ENCODE assay signal across 8 cellular contexts in genomic region chr2:207847807-207848544, GRCh38.
A peak's percentile ranks its signal among the peaks of the same experiment; 100 is the strongest.
DNase-seq lines count a peak whose midpoint lies in the region; ATAC-seq and TF ChIP-seq lines count a peak whose summit lies in the region.

No MANE protein-coding gene starts in this region.

- H3K27me3 ChIP-seq in left ventricle myocardium inferior (ENCODE audit: low read depth): no peaks in the 10 kb centered on the region
- H3K27me3 ChIP-seq in spleen (replicated peaks in 1 of 7): no peaks in the 10 kb centered on the region

- H3K27ac ChIP-seq in left ventricle myocardium inferior (replicated peaks) (peak overlapping the region; percentile 58), spleen (peak overlapping the region in 7 of 8 donors; percentile 6 to 57 (median 48))

- no peak for TF ChIP-seq POLR2A in spleen (IDR thresholded peaks at IDR 0.05)

- ATAC-seq in GM21737 (IDR thresholded peaks at IDR 0.05; ENCODE audit: unreplicated experiment): no peak

- TF ChIP-seq CTCF in left ventricle myocardium inferior (IDR thresholded peaks at IDR 0.05; ENCODE audit: borderline replicate concordance) (no peak), spleen (IDR thresholded peaks at IDR 0.05 in 8 of 11, conservative IDR thresholded peaks at IDR 0.05 in 3 of 11) (no peak)

- intact Hi-C loops in left ventricle myocardium inferior (cut with micrococcal nuclease) (no loop called here), spleen (cut with DNase I; ENCODE audit: low total_unique reads) (no loop called here)

- H3K4me1 ChIP-seq in left ventricle myocardium inferior (peaks cover 28% of the 10 kb centered on the region), spleen (peaks cover 0 to 10% (median 7%) of the 10 kb centered on the region in 6 donors)

- H3K9me3 ChIP-seq in left ventricle myocardium inferior (replicated peaks) (no peaks in the 10 kb centered on the region), spleen (no peaks in the 10 kb centered on the region)

- H3K4me3 ChIP-seq in left ventricle myocardium inferior (no peak overlapping the region), spleen (no peak overlapping the region)

- 40 to 51% (median 44%) methylated on average over 4 of the region's 4 CpGs for WGBS in spleen, 5 donors

- H3K36me3 ChIP-seq in left ventricle myocardium inferior: no peaks in the 10 kb centered on the region
- H3K36me3 ChIP-seq in spleen: no peaks in the 10 kb centered on the region

- peak; percentile 28 for DNase-seq in KG1 (lab: John Stamatoyannopoulos, UW)
- peak; percentile 53 to 65 for DNase-seq in SHP77 (lab: John Stamatoyannopoulos, UW)
- DNase-seq in left ventricle myocardium inferior: no peak
- no peak for DNase-seq in spleen
- no peak for DNase-seq in OCI-M2 (lab: John Stamatoyannopoulos, UW; ENCODE audit: unreplicated experiment)
- DNase-seq in activated naive CD4-positive, alpha-beta T cell treated with Interleukin-2 at 50 U/mL for 16 hours: no peak
- no peak for DNase-seq in superior temporal gyrus (ENCODE audit: extremely low spot score)

Comparison
In these comparisons a context has a peak if more than half of its experiments do, and no peak if none do; other contexts are left out.
1. DNase-seq: peak in KG1 (single experiment) and SHP77 (2 of 2); none in left ventricle myocardium inferior (single experiment), spleen (single experiment), OCI-M2 (single experiment), activated naive CD4-positive, alpha-beta T cell treated with Interleukin-2 at 50 U/mL for 16 hours (single experiment) and superior temporal gyrus (single experiment).